Comparison of ENCODE assay signal across 16 cellular contexts in the genomic region with DNA sequence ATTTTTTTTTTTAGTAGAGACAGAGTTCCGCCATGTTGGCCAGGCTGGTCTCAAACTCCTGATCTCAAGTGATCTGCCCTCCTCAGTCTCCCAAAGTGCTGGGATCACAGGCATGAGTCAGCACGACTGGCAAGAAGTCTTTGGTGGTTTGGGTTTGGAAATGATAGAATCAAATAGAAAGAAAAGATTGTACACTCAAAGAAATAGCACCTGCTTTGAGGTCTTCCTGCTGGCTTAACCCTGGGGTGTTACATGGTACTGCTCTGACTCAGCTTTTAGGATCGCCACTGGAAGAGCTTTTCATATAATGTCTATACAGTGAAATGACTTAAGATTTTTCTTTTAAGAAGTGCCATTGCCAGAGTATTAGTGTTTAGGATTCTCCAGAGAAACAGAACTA. TPM values are rescaled to one million over a fixed set of nuclear protein-coding genes. Genes with fewer than 3 reads are reported as not detected.
DNase-seq lines count a peak whose midpoint lies in the region; ATAC-seq, FAIRE-seq and TF ChIP-seq lines count a peak whose summit lies in the region.
"Had no signal": no experiment of that assay in that cellular context is flagged by ENCODE, and none has a peak within 500 bp of the region (broad histone marks: within the 10 kb centered on the region; RNA-seq: fewer than 3 reads in every experiment).

No MANE protein-coding gene starts in this region.

- H3K27me3 Mint-ChIP-seq in activated CD8-positive, alpha-beta memory T cell treated with anti-CD3 and anti-CD28 coated beads, Interleukin-2, amount 10 ng/mL, durations not matched to agents 7 days and 5 days, result peaks cover 19% of the 10 kb centered on the region

- H3K27ac ChIP-seq in keratinocyte (ENCODE audit: control insufficient read depth, insufficient read depth, low read length), result peak overlapping the region; percentile 76

- peaks cover 1% of the 10 kb centered on the region for H3K36me3 Mint-ChIP-seq in activated CD8-positive, alpha-beta memory T cell treated with anti-CD3 and anti-CD28 coated beads, Interleukin-2, amount 10 ng/mL, durations not matched to agents 7 days and 5 days

- dilution Hi-C loops in keratinocyte (cut with MboI; ENCODE audit: extremely low pct_ligation_motif_present, low sequenced_read_pairs), result no loop called here

- H3K36me3 ChIP-seq in keratinocyte (ENCODE audit: control insufficient read depth in 2 of 2, extremely low read depth in 1 of 2, insufficient read depth in 2 of 2, low read length in 2 of 2), result no peaks in the 10 kb centered on the region

- no peak overlapping the region for H3K9ac ChIP-seq in keratinocyte (ENCODE audit: control insufficient read depth, extremely low read depth, insufficient read depth, low read length)

- H3K4me2 ChIP-seq in keratinocyte (ENCODE audit: control insufficient read depth, extremely low read depth, insufficient read depth, low read depth, low read length), result peak overlapping the region; percentile 91

- H3K4me3 Mint-ChIP-seq in activated CD8-positive, alpha-beta memory T cell treated with anti-CD3 and anti-CD28 coated beads, Interleukin-2, amount 10 ng/mL, durations not matched to agents 7 days and 5 days, result no peak overlapping the region

- H3K4me1 Mint-ChIP-seq in activated CD8-positive, alpha-beta memory T cell treated with anti-CD3 and anti-CD28 coated beads, Interleukin-2, amount 10 ng/mL, durations not matched to agents 7 days and 5 days, result peaks cover 11% of the 10 kb centered on the region

- CTCF ChIA-PET in activated CD8-positive, alpha-beta memory T cell treated with anti-CD3 and anti-CD28 coated beads, Interleukin-2, amount 10 ng/mL, durations not matched to agents 7 days and 5 days (lab: Charles Lee), result interaction anchor here (1.6 kb wide), 1 partner anchor 11 kb away, joined by 4 read pairs; no protein-coding TSS in a partner anchor

- H3K4me1 ChIP-seq in keratinocyte (ENCODE audit: control insufficient read depth, extremely low read depth, insufficient read depth, low read length), result peaks cover 36% of the 10 kb centered on the region

- H3K27ac Mint-ChIP-seq in activated CD8-positive, alpha-beta memory T cell treated with anti-CD3 and anti-CD28 coated beads, Interleukin-2, amount 10 ng/mL, durations not matched to agents 7 days and 5 days, result no peak overlapping the region

- no peaks in the 10 kb centered on the region for H4K20me1 ChIP-seq in keratinocyte (ENCODE audit: control insufficient read depth, extremely low read depth, insufficient read depth, low read length)

- no peak overlapping the region for H2AFZ ChIP-seq in keratinocyte (ENCODE audit: control insufficient read depth, low read length)

- TF ChIP-seq CTCF in cardiac fibroblast (IDR thresholded peaks at IDR 0.05; ENCODE audit: low read depth, low read length), result no peak
- no peak for TF ChIP-seq CTCF in keratinocyte (optimal IDR thresholded peaks at IDR 0.05 in 1 of 3, IDR thresholded peaks at IDR 0.05 in 1 of 3, conservative IDR thresholded peaks at IDR 0.05 in 1 of 3; ENCODE audit: extremely low read depth in 1 of 3, insufficient read depth in 2 of 3, low read length in 3 of 3)
- no peak for TF ChIP-seq CTCF in D721Med (IDR thresholded peaks at IDR 0.05; ENCODE audit: insufficient read depth, missing control alignments)

- ATAC-seq in activated CD8-positive, alpha-beta memory T cell treated with anti-CD3 and anti-CD28 coated beads, Interleukin-2, amount 10 ng/mL, durations not matched to agents 7 days and 5 days, result peak; percentile 42
- ATAC-seq in GM19452 (IDR thresholded peaks at IDR 0.05; ENCODE audit: unreplicated experiment), result no peak
- ATAC-seq: Panc1 had no signal

- no peaks in the 10 kb centered on the region for H3K9me1 ChIP-seq in keratinocyte (ENCODE audit: control insufficient read depth, extremely low read depth, insufficient read depth, low read length)

- H3K27me3 ChIP-seq in keratinocyte (ENCODE audit: control insufficient read depth, extremely low read depth, insufficient read depth, low read length), result no peaks in the 10 kb centered on the region

- no peaks in the 10 kb centered on the region for H3K9me3 ChIP-seq in keratinocyte (ENCODE audit: control insufficient read depth, low read depth, low read length)

- FAIRE-seq in keratinocyte (lab: Jason Lieb, UNC), result peak; percentile 51
- no peak for FAIRE-seq in D721Med (lab: Jason Lieb, UNC)
- FAIRE-seq: GM18507 had no signal

- no peaks in the 10 kb centered on the region for H3K79me2 ChIP-seq in keratinocyte (ENCODE audit: control insufficient read depth, insufficient read depth, low read length)

- no peak for DNase-seq in activated CD8-positive, alpha-beta memory T cell treated with anti-CD3 and anti-CD28 coated beads, Interleukin-2, amount 10 ng/mL, durations not matched to agents 7 days and 5 days
- DNase-seq in activated CD8-positive, alpha-beta memory T cell treated with anti-CD3 and anti-CD28 coated beads for 24 hours, result no peak
- peak; percentile 68 to 78 for DNase-seq in cardiac fibroblast (ENCODE audit: low read depth in 2 of 2)
- DNase-seq in keratinocyte (ENCODE audit: low read depth, low spot score), result peak; percentile 63
- peak; percentile 30 for DNase-seq in superior temporal gyrus (ENCODE audit: extremely low spot score)
- no peak for DNase-seq in D721Med (ENCODE audit: insufficient read length, low spot score)
- DNase-seq in activated CD4-positive, alpha-beta T cell treated with anti-CD3 and anti-CD28 coated beads, Interleukin-2, amount 50 U/mL, for 48 hours, result no peak
- DNase-seq: 8988T; activated CD8-positive, alpha-beta memory T cell treated with anti-CD3 and anti-CD28 coated beads, Interleukin-2, amount 50 U/mL, for 48 hours; DMS53; MM.1S; NCI-H345; stimulated activated CD4-positive, alpha-beta T cell treated with anti-CD3 and anti-CD28 coated beads, Interleukin-15, amount 100 ng/mL, for 24 hours had no signal

- H3K4me3 ChIP-seq in cardiac fibroblast (replicated peaks in 1 of 2; ENCODE audit: low read depth in 2 of 2, low read length in 2 of 2), result no peak overlapping the region
- peak overlapping the region in 1 of 3 experiments; percentile 58 for H3K4me3 ChIP-seq in keratinocyte (ENCODE audit: control insufficient read depth in 2 of 3, extremely low read depth in 1 of 3, insufficient read depth in 2 of 3, low read depth in 1 of 3, low read length in 3 of 3)

- H3K9me3 Mint-ChIP-seq in activated CD8-positive, alpha-beta memory T cell treated with anti-CD3 and anti-CD28 coated beads, Interleukin-2, amount 10 ng/mL, durations not matched to agents 7 days and 5 days (ENCODE audit: low read depth), result no peaks in the 10 kb centered on the region

RNA-seq across cellular contexts. Expression of a gene that starts 50.2 kb away (rescaled TPM):
- 1 to 10 TPM; 3.2 to 4.4 TPM for total RNA-seq in activated CD8-positive, alpha-beta memory T cell treated with anti-CD3 and anti-CD28 coated beads, Interleukin-2, amount 10 ng/mL, durations not matched to agents 7 days and 5 days
- 5.5 to 17.0 TPM (median 11.4 TPM) in 3 replicates for polyA plus RNA-seq in keratinocyte
- 5.6 TPM for polyA plus RNA-seq in keratinocyte (2011; ENCODE audit: low read depth)
- 9.6 and 11.3 TPM in 2 replicates for polyA plus RNA-seq in keratinocyte (2011; cell fraction: cytosol; rRNA removed)
- 25.5 and 27.8 TPM in 2 replicates for polyA plus RNA-seq in keratinocyte (2011; cell fraction: nucleus; rRNA removed)
- polyA plus RNA-seq in keratinocyte (2012; ENCODE audit: low replicate concordance), result 2.6 and 13.3 TPM in 2 replicates
- 5.7 to 14.7 TPM (median 11.8 TPM) in 3 replicates for polyA minus RNA-seq in keratinocyte
- polyA minus RNA-seq in keratinocyte (2011; cell fraction: cytosol; rRNA and poly(A)+ RNA removed), result 8.8 TPM
- polyA minus RNA-seq in keratinocyte (2011; cell fraction: nucleus; rRNA and poly(A)+ RNA removed), result 9.9 and 19.9 TPM in 2 replicates

Comparison
In these comparisons a context has a peak if more than half of its experiments do, and no peak if none do; other contexts are left out.
1. DNase-seq: peak in cardiac fibroblast (2 of 2), keratinocyte (single experiment) and superior temporal gyrus (single experiment); none in activated CD8-positive, alpha-beta memory T cell treated with anti-CD3 and anti-CD28 coated beads, Interleukin-2, amount 10 ng/mL, durations not matched to agents 7 days and 5 days (single experiment), activated CD8-positive, alpha-beta memory T cell treated with anti-CD3 and anti-CD28 coated beads for 24 hours (single experiment), D721Med (single experiment) and activated CD4-positive, alpha-beta T cell treated with anti-CD3 and anti-CD28 coated beads, Interleukin-2, amount 50 U/mL, for 48 hours (0 of 2).